ENCODE assay signal across 8 cellular contexts in the genomic region with DNA sequence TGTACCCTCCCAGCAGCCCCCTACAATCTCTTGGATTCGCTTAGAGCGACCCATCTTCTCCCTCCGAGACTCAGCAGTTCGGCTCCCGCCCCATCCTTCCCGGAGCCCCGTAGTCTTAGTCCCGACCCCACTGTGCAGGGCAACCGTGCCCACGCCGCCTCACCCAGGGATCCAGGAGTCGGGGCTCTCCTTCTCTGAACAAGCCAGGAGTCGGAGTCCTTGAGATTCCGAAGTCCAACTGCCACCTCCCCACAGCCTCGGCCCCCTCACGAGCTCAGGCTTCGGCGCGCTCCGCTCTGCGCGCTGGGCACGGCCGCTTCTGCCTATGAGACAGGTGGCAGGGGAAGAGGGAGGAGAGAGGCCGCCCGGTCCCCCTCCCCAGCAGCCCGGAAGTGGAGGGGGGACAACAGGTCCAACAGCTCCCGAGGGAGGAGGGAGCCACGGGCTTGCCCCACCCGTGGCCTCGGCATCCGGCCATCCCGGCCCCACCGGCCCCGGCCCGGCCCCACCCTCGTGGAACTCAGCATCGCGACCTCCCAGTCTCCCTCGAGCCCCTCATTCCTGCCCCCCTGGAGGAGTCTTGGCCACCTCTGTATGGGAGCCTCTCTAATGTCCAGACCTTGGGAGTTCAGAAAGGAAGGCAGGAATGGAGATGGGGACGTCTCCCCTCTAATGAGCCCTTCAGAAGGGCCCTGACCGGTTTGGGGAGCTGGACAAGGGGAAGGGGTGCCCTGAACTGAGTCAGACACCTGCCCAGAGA. TPM values are rescaled to one million over a fixed set of nuclear protein-coding genes. Genes with fewer than 3 reads are reported as not detected.
DNase-seq lines count a peak whose midpoint lies in the region; ATAC-seq and TF ChIP-seq lines count a peak whose summit lies in the region.

A gene (minus strand): TSS at position 321 of the 760 bp plus-strand sequence. CDS start 628 bp downstream, outside the sequence.

- POLR2A ChIA-PET in Caco-2 (lab: Charles Lee): interaction anchor here (0.8 to 2.0 kb wide), 5 partner anchors 15 to 73 kb away, joined by 3 to 17 read pairs (median 8); a partner anchor contains a TSS
- POLR2A ChIA-PET in naive thymus-derived CD8-positive, alpha-beta T cell (lab: Charles Lee): interaction anchor here (0.7 to 2.7 kb wide), 13 partner anchors 9 to 72 kb away, joined by 3 to 70 read pairs (median 5); a partner anchor contains a TSS

- intact Hi-C loops in Caco-2 (cut with micrococcal nuclease; ENCODE audit: unreplicated experiment): loop anchor here (1.0 to 5.0 kb wide), 5 partner anchors 15 to 57 kb away; a partner anchor contains a TSS
- intact Hi-C loops in activated CD4-positive, alpha-beta T cell treated with anti-CD3 and anti-CD28 coated beads, Interleukin-2, amount 10 ng/mL, durations not matched to agents 24 days and 14 days (cut with micrococcal nuclease): loop anchor here (1.0 to 2.0 kb wide), 4 partner anchors 15 to 57 kb away; a partner anchor contains a TSS

- no peak for TF ChIP-seq POLR2A in upper lobe of left lung (IDR thresholded peaks at IDR 0.05)

- peak within 1 kb of the TSS; percentile 77 to 90 (median 87) for H3K27ac ChIP-seq in upper lobe of left lung

- CTCF ChIA-PET in Caco-2 (lab: Charles Lee): interaction anchor here (1.0 to 2.4 kb wide), 8 partner anchors 15 to 92 kb away, joined by 3 to 29 read pairs (median 8); a partner anchor contains a TSS

- H3K4me1 ChIP-seq in Caco-2 (peaks cover 17% of the 10 kb centered on the region; the same call in 1 of the 2 replicates), upper lobe of left lung (peaks cover 8 to 21% (median 14%) of the 10 kb centered on the region in 4 donors)

- no peaks in the 10 kb centered on the region for H3K9me3 ChIP-seq in Caco-2
- no peaks in the 10 kb centered on the region for H3K9me3 ChIP-seq in upper lobe of left lung

- ATAC-seq in GM21717 (IDR thresholded peaks at IDR 0.05; ENCODE audit: unreplicated experiment) (peak; percentile 37), upper lobe of left lung (ENCODE audit: low FRiP score in 2 of 2) (peak; percentile 50 to 58), GM18519 (IDR thresholded peaks at IDR 0.05; ENCODE audit: low FRiP score, unreplicated experiment) (no peak)
- ATAC-seq in naive thymus-derived CD8-positive, alpha-beta T cell: peak; percentile 44 to 60

- H3K36me3 Mint-ChIP-seq in Caco-2 (ENCODE audit: insufficient read depth, unreplicated experiment): peaks cover 47% of the 10 kb centered on the region
- peaks cover 35% of the 10 kb centered on the region for H3K36me3 Mint-ChIP-seq in activated CD4-positive, alpha-beta T cell treated with anti-CD3 and anti-CD28 coated beads, Interleukin-2, amount 10 ng/mL, durations not matched to agents 24 days and 14 days (ENCODE audit: low read depth)
- H3K36me3 Mint-ChIP-seq in naive thymus-derived CD8-positive, alpha-beta T cell: peaks cover 0 to 33% (median 0%) of the 10 kb centered on the region in 3 donors

- H3K4me3 Mint-ChIP-seq in Caco-2 (ENCODE audit: unreplicated experiment): peak within 1 kb of the TSS; percentile 90
- peak within 1 kb of the TSS; percentile 93 for H3K4me3 Mint-ChIP-seq in activated CD4-positive, alpha-beta T cell treated with anti-CD3 and anti-CD28 coated beads, Interleukin-2, amount 10 ng/mL, durations not matched to agents 24 days and 14 days
- peak within 1 kb of the TSS; percentile 86 to 99 (median 96) for H3K4me3 Mint-ChIP-seq in naive thymus-derived CD8-positive, alpha-beta T cell

- TF ChIP-seq EP300 in upper lobe of left lung (IDR thresholded peaks at IDR 0.05): no peak

- TF ChIP-seq CTCF in Caco-2 (IDR thresholded peaks at IDR 0.05; ENCODE audit: insufficient read depth in 1 of 2, low read depth in 1 of 2, low read length in 1 of 2, severe bottlenecking in 1 of 2, unreplicated experiment in 1 of 2) (no peak), LNCaP clone FGC (IDR thresholded peaks at IDR 0.05; ENCODE audit: control insufficient read depth, extremely low read depth, insufficient read depth) (no peak), epithelial cell of proximal tubule (conservative IDR thresholded peaks at IDR 0.05; ENCODE audit: low read depth, low read length) (peak; percentile 13), upper lobe of left lung (IDR thresholded peaks at IDR 0.05) (peak in 1 of 6 experiments; percentile 5)

- no peaks in the 10 kb centered on the region for H3K27me3 ChIP-seq in Caco-2 (replicated peaks; ENCODE audit: control insufficient read depth, insufficient read depth, low read length)
- H3K27me3 ChIP-seq in upper lobe of left lung: no peaks in the 10 kb centered on the region

- H3K4me3 ChIP-seq in Caco-2 (ENCODE audit: low read depth, low read length): peak within 1 kb of the TSS; percentile 91
- peak within 1 kb of the TSS; percentile 67 for H3K4me3 ChIP-seq in LNCaP clone FGC (ENCODE audit: low read depth, low read length)
- peak within 1 kb of the TSS; percentile 90 for H3K4me3 ChIP-seq in epithelial cell of proximal tubule (ENCODE audit: low read depth, low read length)
- peak within 1 kb of the TSS; percentile 65 to 75 (median 72) for H3K4me3 ChIP-seq in upper lobe of left lung

- 2 to 3% methylated on average over 6 to 37 of the region's 42 CpGs for WGBS in upper lobe of left lung, 2 donors

- H3K27me3 Mint-ChIP-seq in Caco-2 (ENCODE audit: insufficient read depth, unreplicated experiment): no peaks in the 10 kb centered on the region
- H3K27me3 Mint-ChIP-seq in activated CD4-positive, alpha-beta T cell treated with anti-CD3 and anti-CD28 coated beads, Interleukin-2, amount 10 ng/mL, durations not matched to agents 24 days and 14 days: no peaks in the 10 kb centered on the region
- no peaks in the 10 kb centered on the region for H3K27me3 Mint-ChIP-seq in naive thymus-derived CD8-positive, alpha-beta T cell

- peaks cover 25% of the 10 kb centered on the region for H3K4me1 Mint-ChIP-seq in Caco-2 (ENCODE audit: low read depth, unreplicated experiment)
- peaks cover 25% of the 10 kb centered on the region for H3K4me1 Mint-ChIP-seq in activated CD4-positive, alpha-beta T cell treated with anti-CD3 and anti-CD28 coated beads, Interleukin-2, amount 10 ng/mL, durations not matched to agents 24 days and 14 days
- peaks cover 18 to 39% (median 30%) of the 10 kb centered on the region in 4 donors for H3K4me1 Mint-ChIP-seq in naive thymus-derived CD8-positive, alpha-beta T cell

- H3K36me3 ChIP-seq in Caco-2 (ENCODE audit: control insufficient read depth, insufficient read depth, low read length) (no peaks in the 10 kb centered on the region), upper lobe of left lung (peaks cover 0 to 27% (median 13%) of the 10 kb centered on the region in 4 donors)

- H3K9me3 Mint-ChIP-seq in Caco-2 (ENCODE audit: unreplicated experiment): no peaks in the 10 kb centered on the region
- no peaks in the 10 kb centered on the region for H3K9me3 Mint-ChIP-seq in activated CD4-positive, alpha-beta T cell treated with anti-CD3 and anti-CD28 coated beads, Interleukin-2, amount 10 ng/mL, durations not matched to agents 24 days and 14 days
- H3K9me3 Mint-ChIP-seq in naive thymus-derived CD8-positive, alpha-beta T cell: no peaks in the 10 kb centered on the region

- DNase-seq in Caco-2 (peak; percentile 77 to 78), LNCaP clone FGC (ENCODE audit: low read depth) (no peak), epithelial cell of proximal tubule (ENCODE audit: low read depth) (no peak), upper lobe of left lung (peak; percentile 30 to 89)
- peak; percentile 85 for DNase-seq in activated CD4-positive, alpha-beta T cell treated with anti-CD3 and anti-CD28 coated beads, Interleukin-2, amount 10 ng/mL, durations not matched to agents 24 days and 14 days
- DNase-seq in naive thymus-derived CD8-positive, alpha-beta T cell: peak in 4 of 10 donors; percentile 31 to 77 (median 38)

- BruUV-seq in Caco-2 (replicated peaks; lab: Mats Ljungman, UMichigan): TSS peak; percentile 61

- peak within 1 kb of the TSS; percentile 92 for H3K27ac Mint-ChIP-seq in Caco-2 (ENCODE audit: unreplicated experiment)
- H3K27ac Mint-ChIP-seq in activated CD4-positive, alpha-beta T cell treated with anti-CD3 and anti-CD28 coated beads, Interleukin-2, amount 10 ng/mL, durations not matched to agents 24 days and 14 days: peak within 1 kb of the TSS; percentile 94
- peak within 1 kb of the TSS; percentile 84 to 99 (median 97) for H3K27ac Mint-ChIP-seq in naive thymus-derived CD8-positive, alpha-beta T cell

RNA-seq across cellular contexts. Expression of the gene that starts here (rescaled TPM):
- total RNA-seq in Caco-2 (2022) (33.1 and 35.7 TPM in 2 replicates), epithelial cell of proximal tubule (6.0 and 15.8 TPM in 2 replicates), upper lobe of left lung (10 to 100 TPM in 4 of 6 donors, 1 to 10 TPM in 2; 1.8 to 22.6 (median 13.8) TPM)
- total RNA-seq in activated CD4-positive, alpha-beta T cell treated with anti-CD3 and anti-CD28 coated beads, Interleukin-2, amount 10 ng/mL, durations not matched to agents 24 days and 14 days: 26.3 and 26.7 TPM in 2 replicates
- total RNA-seq in naive thymus-derived CD8-positive, alpha-beta T cell: 10 to 100 TPM; 46.0 to 48.6 TPM
- polyA plus RNA-seq in naive thymus-derived CD8-positive, alpha-beta T cell: 1 to 10 TPM; 3.5 to 7.2 (median 4.5) TPM

Comparison
In these comparisons a context has a peak if more than half of its experiments do, and no peak if none do; other contexts are left out.
1. DNase-seq: peak in Caco-2 (2 of 2), activated CD4-positive, alpha-beta T cell treated with anti-CD3 and anti-CD28 coated beads, Interleukin-2, amount 10 ng/mL, durations not matched to agents 24 days and 14 days (single experiment) and upper lobe of left lung (2 of 2); none in LNCaP clone FGC (single experiment) and epithelial cell of proximal tubule (single experiment).
2. Peak in every context shown above with its lines, with median percentiles within 50 percentile points of each other: H3K4me3 ChIP-seq, H3K27ac Mint-ChIP-seq and H3K4me3 Mint-ChIP-seq.